27 cellular contexts compared by ENCODE assay signal in the genomic region with DNA sequence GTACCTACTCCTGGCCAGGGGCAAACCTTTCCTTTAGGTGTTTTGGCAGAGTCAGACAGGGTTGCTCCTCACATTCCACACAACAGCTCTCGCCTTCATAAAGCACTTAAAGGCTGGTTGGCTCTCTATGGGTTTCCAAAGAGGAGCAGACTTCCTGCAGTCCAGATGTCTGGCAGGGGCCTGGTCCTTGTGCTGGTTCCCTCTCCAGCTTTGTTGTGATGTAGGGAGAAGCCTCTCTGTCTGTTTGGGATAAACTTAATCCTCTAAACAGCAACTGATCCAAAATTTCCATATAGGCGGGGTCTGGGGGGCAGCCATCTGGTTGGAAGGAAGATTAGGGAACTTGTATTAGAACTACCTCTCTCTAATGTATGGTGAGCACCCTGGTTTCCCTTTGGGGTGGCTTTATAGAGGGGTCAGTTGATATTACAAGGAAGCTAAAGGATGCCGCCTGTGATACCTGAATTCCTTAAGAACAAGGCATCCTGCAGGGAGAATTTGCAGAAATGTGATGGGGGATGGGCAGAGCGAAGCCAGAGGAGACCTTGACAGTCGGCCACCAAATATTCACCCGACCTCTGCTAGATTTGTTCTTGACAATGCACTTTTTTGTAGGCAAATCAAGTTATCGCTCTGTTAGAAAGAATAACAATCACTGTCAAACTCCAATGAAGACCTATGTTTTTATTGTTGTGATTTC.
"Had no signal": no experiment of that assay in that cellular context is flagged by ENCODE, and none has a peak within 500 bp of the region (broad histone marks: within the 10 kb centered on the region; RNA-seq: fewer than 3 reads in every experiment).

No MANE protein-coding gene starts in this region.

- H3K9me3 Mint-ChIP-seq: dendritic cell treated with granulocyte-macrophage colony-stimulating factor and Interleukin-4, amounts not matched to agents 40 ng/mL and 50 ng/mL, for 4 days; nephron; neural progenitor cell; stimulated activated naive CD8-positive, alpha-beta T cell treated with anti-CD3 and anti-CD28 coated beads, Interleukin-15, amount 100 ng/mL, for 72 hours had no signal

- H3K27ac ChIP-seq: colonic mucosa, esophagus squamous epithelium, left lung, neural progenitor cell, prostate gland, right atrium auricular region, suprapubic skin, thyroid gland had no signal

- H3K4me3 ChIP-seq: colonic mucosa, esophagus squamous epithelium, left lung, neural progenitor cell, prostate gland, right atrium auricular region, smooth muscle cell, suprapubic skin, thyroid gland had no signal

- ATAC-seq: left lung; naive thymus-derived CD4-positive, alpha-beta T cell; sciatic nerve; stimulated activated naive CD8-positive, alpha-beta T cell treated with anti-CD3 and anti-CD28 coated beads, Interleukin-15, amount 100 ng/mL, for 72 hours had no signal

- H3K4me3 Mint-ChIP-seq: dendritic cell treated with granulocyte-macrophage colony-stimulating factor and Interleukin-4, amounts not matched to agents 40 ng/mL and 50 ng/mL, for 4 days; naive thymus-derived CD4-positive, alpha-beta T cell; nephron; neural progenitor cell; stimulated activated naive CD8-positive, alpha-beta T cell treated with anti-CD3 and anti-CD28 coated beads, Interleukin-15, amount 100 ng/mL, for 72 hours had no signal

- DNase-seq: colonic mucosa; effector CD8-positive, alpha-beta T cell; erythroblast; esophagus squamous epithelium; foreskin melanocyte; hypothalamus; kidney; left lung; mesenchymal stem cell; midbrain; naive thymus-derived CD4-positive, alpha-beta T cell; stimulated activated CD4-positive, alpha-beta T cell treated with anti-CD3 and anti-CD28 coated beads, Interleukin-12 subunit alpha, Interleukin-12 subunit beta, amount 100 ng/mL, for 4 hours; stimulated activated CD4-positive, alpha-beta T cell treated with anti-CD3 and anti-CD28 coated beads, Interleukin-1b, Interleukin-23, amount 100 ng/mL, for 48 hours; stimulated activated CD4-positive, alpha-beta T cell treated with anti-CD3 and anti-CD28 coated beads, Interleukin-4, amount 100 ng/mL, for 1 hour; stimulated activated CD8-positive, alpha-beta memory T cell treated with anti-CD3 and anti-CD28 coated beads, Interleukin-4, amount 100 ng/mL, for 48 hours; stimulated activated naive CD4-positive, alpha-beta T cell; stimulated activated naive CD8-positive, alpha-beta T cell treated with anti-CD3 and anti-CD28 coated beads, Interleukin-15, amount 100 ng/mL, for 72 hours; thyroid gland; trophoblast cell had no signal

- H3K4me2 ChIP-seq: neural progenitor cell, smooth muscle cell had no signal

- H3K27me3 ChIP-seq: colonic mucosa, left lung, neural progenitor cell, right atrium auricular region, suprapubic skin, thyroid gland had no signal

- H3K27ac Mint-ChIP-seq: dendritic cell treated with granulocyte-macrophage colony-stimulating factor and Interleukin-4, amounts not matched to agents 40 ng/mL and 50 ng/mL, for 4 days; naive thymus-derived CD4-positive, alpha-beta T cell; nephron; neural progenitor cell; stimulated activated naive CD8-positive, alpha-beta T cell treated with anti-CD3 and anti-CD28 coated beads, Interleukin-15, amount 100 ng/mL, for 72 hours had no signal

- H2AFZ ChIP-seq: neural progenitor cell had no signal

- H3K27me3 Mint-ChIP-seq: stimulated activated naive CD8-positive, alpha-beta T cell treated with anti-CD3 and anti-CD28 coated beads, Interleukin-15, amount 100 ng/mL, for 72 hours had no signal

- H3K36me3 Mint-ChIP-seq: naive thymus-derived CD4-positive, alpha-beta T cell; neural progenitor cell had no signal

- H3K36me3 ChIP-seq: colonic mucosa, esophagus squamous epithelium, left lung, neural progenitor cell, prostate gland, right atrium auricular region, suprapubic skin, thyroid gland had no signal

- H3K4me1 Mint-ChIP-seq: naive thymus-derived CD4-positive, alpha-beta T cell; stimulated activated naive CD8-positive, alpha-beta T cell treated with anti-CD3 and anti-CD28 coated beads, Interleukin-15, amount 100 ng/mL, for 72 hours had no signal

- H3K4me1 ChIP-seq: colonic mucosa, esophagus squamous epithelium, left lung, neural progenitor cell, prostate gland, suprapubic skin, thyroid gland had no signal

- H3K9me3 ChIP-seq: colonic mucosa, esophagus squamous epithelium, left lung, prostate gland, right atrium auricular region, suprapubic skin, thyroid gland had no signal
